ENCODE assay signal across 1 cellular context in the genomic region with DNA sequence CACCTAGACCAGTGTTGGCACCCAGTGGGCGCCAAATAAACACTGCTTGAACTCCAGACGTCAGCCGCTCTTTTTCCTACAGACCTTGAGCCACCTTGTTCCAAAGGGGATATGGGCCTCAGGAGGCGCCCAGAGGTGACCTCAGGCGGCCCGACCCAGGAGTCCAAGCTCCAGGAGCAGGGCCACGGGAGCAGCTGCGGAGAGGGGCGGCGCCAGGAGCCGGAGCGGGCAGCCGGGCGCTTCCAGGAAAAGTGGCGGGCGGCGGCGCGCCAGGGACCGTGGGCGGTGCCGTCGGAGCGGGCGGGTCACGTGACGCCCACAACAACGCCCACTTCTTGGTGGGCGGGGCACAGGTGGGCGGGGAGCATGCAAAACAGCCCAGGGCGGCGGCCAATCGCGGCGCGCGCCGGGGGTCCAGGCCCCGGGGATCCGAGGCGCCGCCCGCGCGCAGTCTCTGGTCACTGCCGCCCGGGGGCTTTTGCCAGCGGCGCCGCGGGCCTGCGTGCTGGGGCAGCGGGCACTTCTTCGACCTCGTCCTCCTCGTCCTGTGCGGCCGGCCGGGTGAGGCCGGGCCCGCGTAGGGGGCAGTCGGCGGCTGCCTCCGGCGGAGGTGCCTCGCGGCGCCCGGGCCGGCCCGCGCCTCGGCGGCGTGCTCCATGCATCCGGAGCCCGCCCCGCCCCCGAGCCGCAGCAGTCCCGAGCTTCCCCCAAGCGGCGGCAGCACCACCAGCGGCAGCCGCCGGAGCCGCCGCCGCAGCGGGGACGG.
TF ChIP-seq lines count a peak whose summit lies in the region.

ORAI1 (plus strand) TSS at position 444 of the 766 bp plus-strand sequence.

TF ChIP-seq in HepG2, 621 proteins besides CTCF, POLR2A, EP300 and RAD21 (continued from another document and continues in another):
- TF ChIP-seq THRA (CRISPR knock-in tag; IDR thresholded peaks at IDR 0.05; ENCODE audit: borderline replicate concordance) (peak; percentile 98), REST (IDR thresholded peaks at IDR 0.05; ENCODE audit: borderline replicate concordance in 1 of 2, low read depth in 1 of 2, low read length in 2 of 2) (no peak), MBNL3 (CRISPR knock-in tag; conservative IDR thresholded peaks at IDR 0.05) (no peak), ADNP (CRISPR knock-in tag; IDR thresholded peaks at IDR 0.05) (no peak), ZNF772 (CRISPR knock-in tag; IDR thresholded peaks at IDR 0.05) (0 out of 2 replicates have a peak, but pooled peaks have one; percentile 7), ZNF235 (CRISPR knock-in tag; IDR thresholded peaks at IDR 0.05; ENCODE audit: borderline replicate concordance) (no peak), HDAC2 (CRISPR knock-in tag; IDR thresholded peaks at IDR 0.05) (peak; percentile 75), ZHX1 (CRISPR knock-in tag; IDR thresholded peaks at IDR 0.05; ENCODE audit: low read depth) (no peak), ZNF296 (CRISPR knock-in tag; conservative IDR thresholded peaks at IDR 0.05) (no peak), ZNF672 (CRISPR knock-in tag; IDR thresholded peaks at IDR 0.05) (no peak), ZNF614 (CRISPR knock-in tag; IDR thresholded peaks at IDR 0.05; ENCODE audit: borderline replicate concordance) (peak; percentile 56; the same call in 1 of the 2 replicates), KDM2A (CRISPR knock-in tag; IDR thresholded peaks at IDR 0.05; ENCODE audit: borderline replicate concordance, low read depth) (peak; percentile 68; the same call in 1 of the 2 replicates), RFXAP (CRISPR knock-in tag; IDR thresholded peaks at IDR 0.05; ENCODE audit: borderline replicate concordance) (0 out of 2 replicates have a peak, but pooled peaks have one; percentile 21), ZFP37 (CRISPR knock-in tag; IDR thresholded peaks at IDR 0.05; ENCODE audit: borderline replicate concordance) (peak; percentile 37; the same call in 1 of the 2 replicates), ARHGAP35 (CRISPR knock-in tag; IDR thresholded peaks at IDR 0.05; ENCODE audit: borderline replicate concordance) (no peak), SMARCC2 (IDR thresholded peaks at IDR 0.05) (no peak), MIER2 (CRISPR knock-in tag; IDR thresholded peaks at IDR 0.05) (0 out of 2 replicates have a peak, but pooled peaks have one; percentile 46), CREB1 (IDR thresholded peaks at IDR 0.05) (0 out of 2 replicates have a peak, but pooled peaks have one; percentile 35), CREB1 (CRISPR knock-in tag; IDR thresholded peaks at IDR 0.05) (no peak), SRY (CRISPR knock-in tag; IDR thresholded peaks at IDR 0.05) (peak; percentile 43; the same call in 1 of the 2 replicates), HIVEP1 (CRISPR knock-in tag; IDR thresholded peaks at IDR 0.05) (no peak), ZSCAN31 (CRISPR knock-in tag; IDR thresholded peaks at IDR 0.05; ENCODE audit: low read depth) (peak; percentile 40; the same call in 1 of the 2 replicates), ATF6 (CRISPR knock-in tag; conservative IDR thresholded peaks at IDR 0.05) (no peak), ZGPAT (CRISPR knock-in tag; IDR thresholded peaks at IDR 0.05) (peak; percentile 78), MXI1 (IDR thresholded peaks at IDR 0.05; ENCODE audit: borderline replicate concordance, low read depth, low read length) (peak; percentile 66; the same call in 1 of the 3 replicates)
- TF ChIP-seq, protein P1, sequence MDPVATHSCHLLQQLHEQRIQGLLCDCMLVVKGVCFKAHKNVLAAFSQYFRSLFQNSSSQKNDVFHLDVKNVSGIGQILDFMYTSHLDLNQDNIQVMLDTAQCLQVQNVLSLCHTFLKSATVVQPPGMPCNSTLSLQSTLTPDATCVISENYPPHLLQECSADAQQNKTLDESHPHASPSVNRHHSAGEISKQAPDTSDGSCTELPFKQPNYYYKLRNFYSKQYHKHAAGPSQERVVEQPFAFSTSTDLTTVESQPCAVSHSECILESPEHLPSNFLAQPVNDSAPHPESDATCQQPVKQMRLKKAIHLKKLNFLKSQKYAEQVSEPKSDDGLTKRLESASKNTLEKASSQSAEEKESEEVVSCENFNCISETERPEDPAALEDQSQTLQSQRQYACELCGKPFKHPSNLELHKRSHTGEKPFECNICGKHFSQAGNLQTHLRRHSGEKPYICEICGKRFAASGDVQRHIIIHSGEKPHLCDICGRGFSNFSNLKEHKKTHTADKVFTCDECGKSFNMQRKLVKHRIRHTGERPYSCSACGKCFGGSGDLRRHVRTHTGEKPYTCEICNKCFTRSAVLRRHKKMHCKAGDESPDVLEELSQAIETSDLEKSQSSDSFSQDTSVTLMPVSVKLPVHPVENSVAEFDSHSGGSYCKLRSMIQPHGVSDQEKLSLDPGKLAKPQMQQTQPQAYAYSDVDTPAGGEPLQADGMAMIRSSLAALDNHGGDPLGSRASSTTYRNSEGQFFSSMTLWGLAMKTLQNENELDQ (CRISPR knock-in tag; IDR thresholded peaks at IDR 0.05; ENCODE audit: borderline replicate concordance): no peak
- TF ChIP-seq, protein P2, sequence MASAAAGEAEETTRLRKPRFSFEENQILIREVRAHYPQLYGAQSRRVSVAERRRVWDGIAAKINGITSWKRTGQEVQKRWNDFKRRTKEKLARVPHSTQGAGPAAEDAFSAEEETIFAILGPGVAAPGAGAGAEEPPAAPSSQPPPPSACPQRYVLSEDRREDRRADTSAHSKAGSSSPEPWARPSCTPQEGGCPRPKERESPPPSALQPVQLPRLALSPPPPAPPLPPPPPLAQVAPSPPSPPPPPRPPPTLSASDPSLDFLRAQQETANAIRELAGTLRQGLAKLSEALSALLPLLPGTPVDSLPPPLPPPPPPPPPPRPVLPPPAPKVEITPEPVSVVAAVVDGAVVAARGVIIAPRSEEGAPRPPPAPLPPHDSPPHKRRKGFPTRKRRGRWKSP (CRISPR knock-in tag; IDR thresholded peaks at IDR 0.05): peak; percentile 36; the same call in 1 of the 2 replicates
- TF ChIP-seq, protein P3, sequence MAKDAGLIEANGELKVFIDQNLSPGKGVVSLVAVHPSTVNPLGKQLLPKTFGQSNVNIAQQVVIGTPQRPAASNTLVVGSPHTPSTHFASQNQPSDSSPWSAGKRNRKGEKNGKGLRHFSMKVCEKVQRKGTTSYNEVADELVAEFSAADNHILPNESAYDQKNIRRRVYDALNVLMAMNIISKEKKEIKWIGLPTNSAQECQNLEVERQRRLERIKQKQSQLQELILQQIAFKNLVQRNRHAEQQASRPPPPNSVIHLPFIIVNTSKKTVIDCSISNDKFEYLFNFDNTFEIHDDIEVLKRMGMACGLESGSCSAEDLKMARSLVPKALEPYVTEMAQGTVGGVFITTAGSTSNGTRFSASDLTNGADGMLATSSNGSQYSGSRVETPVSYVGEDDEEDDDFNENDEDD (CRISPR knock-in tag; IDR thresholded peaks at IDR 0.05; ENCODE audit: borderline replicate concordance): peak; percentile 73; the same call in 1 of the 2 replicates
- TF ChIP-seq, protein P4, sequence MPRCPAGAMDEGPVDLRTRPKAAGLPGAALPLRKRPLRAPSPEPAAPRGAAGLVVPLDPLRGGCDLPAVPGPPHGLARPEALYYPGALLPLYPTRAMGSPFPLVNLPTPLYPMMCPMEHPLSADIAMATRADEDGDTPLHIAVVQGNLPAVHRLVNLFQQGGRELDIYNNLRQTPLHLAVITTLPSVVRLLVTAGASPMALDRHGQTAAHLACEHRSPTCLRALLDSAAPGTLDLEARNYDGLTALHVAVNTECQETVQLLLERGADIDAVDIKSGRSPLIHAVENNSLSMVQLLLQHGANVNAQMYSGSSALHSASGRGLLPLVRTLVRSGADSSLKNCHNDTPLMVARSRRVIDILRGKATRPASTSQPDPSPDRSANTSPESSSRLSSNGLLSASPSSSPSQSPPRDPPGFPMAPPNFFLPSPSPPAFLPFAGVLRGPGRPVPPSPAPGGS (CRISPR knock-in tag; IDR thresholded peaks at IDR 0.05): peak; percentile 28; the same call in 1 of the 2 replicates
- TF ChIP-seq, protein P5, sequence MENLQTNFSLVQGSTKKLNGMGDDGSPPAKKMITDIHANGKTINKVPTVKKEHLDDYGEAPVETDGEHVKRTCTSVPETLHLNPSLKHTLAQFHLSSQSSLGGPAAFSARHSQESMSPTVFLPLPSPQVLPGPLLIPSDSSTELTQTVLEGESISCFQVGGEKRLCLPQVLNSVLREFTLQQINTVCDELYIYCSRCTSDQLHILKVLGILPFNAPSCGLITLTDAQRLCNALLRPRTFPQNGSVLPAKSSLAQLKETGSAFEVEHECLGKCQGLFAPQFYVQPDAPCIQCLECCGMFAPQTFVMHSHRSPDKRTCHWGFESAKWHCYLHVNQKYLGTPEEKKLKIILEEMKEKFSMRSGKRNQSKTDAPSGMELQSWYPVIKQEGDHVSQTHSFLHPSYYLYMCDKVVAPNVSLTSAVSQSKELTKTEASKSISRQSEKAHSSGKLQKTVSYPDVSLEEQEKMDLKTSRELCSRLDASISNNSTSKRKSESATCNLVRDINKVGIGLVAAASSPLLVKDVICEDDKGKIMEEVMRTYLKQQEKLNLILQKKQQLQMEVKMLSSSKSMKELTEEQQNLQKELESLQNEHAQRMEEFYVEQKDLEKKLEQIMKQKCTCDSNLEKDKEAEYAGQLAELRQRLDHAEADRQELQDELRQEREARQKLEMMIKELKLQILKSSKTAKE (CRISPR knock-in tag; IDR thresholded peaks at IDR 0.05; ENCODE audit: borderline replicate concordance): no peak; the same call in 1 of the 2 replicates
